9 cellular contexts compared by ENCODE assay signal in the genomic region with DNA sequence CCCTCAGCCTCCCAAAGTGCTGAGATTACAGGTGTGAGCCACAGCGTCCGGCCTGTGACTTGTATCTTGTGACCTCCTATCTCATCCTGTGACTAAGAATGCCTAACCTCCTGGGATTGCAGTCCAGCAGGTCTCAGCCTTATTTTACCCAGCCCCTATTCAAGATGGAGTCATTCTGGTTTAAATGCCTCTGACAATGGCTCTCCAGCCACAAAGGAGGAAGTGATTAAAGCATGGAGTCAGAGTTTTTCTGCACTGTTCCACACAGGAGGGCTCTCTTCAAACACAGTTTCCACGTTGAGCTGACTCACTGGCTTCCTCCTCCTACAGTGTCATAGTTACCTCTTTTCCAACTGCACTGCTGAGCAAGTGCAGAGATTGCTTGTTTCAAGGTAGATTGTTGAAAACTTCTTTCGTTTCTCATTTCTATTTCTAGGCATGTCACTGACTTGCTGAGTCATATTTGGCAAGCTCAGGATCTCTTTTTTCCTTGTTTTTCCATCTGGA. TPM values are rescaled to one million over a fixed set of nuclear protein-coding genes. Genes with fewer than 3 reads are reported as not detected.
A peak's percentile ranks its signal among the peaks of the same experiment; 100 is the strongest.
DNase-seq lines count a peak whose midpoint lies in the region; ATAC-seq lines count a peak whose summit lies in the region.
"Had no signal": no experiment of that assay in that cellular context is flagged by ENCODE, and none has a peak within 500 bp of the region (broad histone marks: within the 10 kb centered on the region; RNA-seq: fewer than 3 reads in every experiment).

No MANE protein-coding gene starts in this region.

- peak overlapping the region in 1 of 2 experiments; percentile 20 for H3K14ac ChIP-seq in mesenchymal stem cell (ENCODE audit: low read length in 2 of 2)

- H3K4me2 ChIP-seq in mesenchymal stem cell (ENCODE audit: low read length, poor library complexity, severe bottlenecking), result no peak overlapping the region

- H4K8ac ChIP-seq in mesenchymal stem cell (ENCODE audit: low read length), result peak overlapping the region; percentile 12

- DNase-seq in Ammon's horn (ENCODE audit: low spot score) (peak; percentile 55), NOMO-1 treated with DMSO at 0.1 percent for 48 hours (lab: John Stamatoyannopoulos, UW; ENCODE audit: unreplicated experiment) (peak; percentile 94), amniotic epithelial cell (ENCODE audit: low read depth) (peak; percentile 79), mesenchymal stem cell (peak; percentile 65), NCI-H1694 (lab: John Stamatoyannopoulos, UW) (no peak), activated gamma-delta T cell (lab: John Stamatoyannopoulos, UW) (no peak), NCI-H524 (lab: John Stamatoyannopoulos, UW) (no peak)
- DNase-seq: heart right ventricle had no signal

- no peak overlapping the region for H3K4me3 ChIP-seq in mesenchymal stem cell (ENCODE audit: insufficient read depth in 1 of 2, low read depth in 1 of 2, low read length in 2 of 2)
- H3K4me3 ChIP-seq: heart right ventricle had no signal

- H3K23ac ChIP-seq in mesenchymal stem cell (ENCODE audit: low read length in 2 of 2), result no peak overlapping the region

- H3K9ac ChIP-seq in mesenchymal stem cell (ENCODE audit: low read length), result peak overlapping the region; percentile 9

- peaks cover 5% of the 10 kb centered on the region for H3K4me1 ChIP-seq in mesenchymal stem cell (ENCODE audit: control insufficient read depth, insufficient read depth, low read depth, low read length)

- H3K4ac ChIP-seq in mesenchymal stem cell (ENCODE audit: low read depth in 1 of 2, low read length in 2 of 2), result peak overlapping the region in 1 of 2 experiments; percentile 26

- ATAC-seq in GM21423 (IDR thresholded peaks at IDR 0.05; ENCODE audit: unreplicated experiment), result peak; percentile 73

- H2AFZ ChIP-seq in mesenchymal stem cell (ENCODE audit: low read depth, low read length), result peak overlapping the region; percentile 39

- WGBS in mesenchymal stem cell, result 46% methylated on average over 3 of the region's 4 CpGs

- peak overlapping the region; percentile 14 for H2BK5ac ChIP-seq in mesenchymal stem cell (ENCODE audit: low read depth, low read length, poor library complexity, severe bottlenecking)

- no peaks in the 10 kb centered on the region for H3K27me3 ChIP-seq in mesenchymal stem cell (ENCODE audit: control insufficient read depth in 1 of 2, insufficient read depth in 1 of 2, low read length in 2 of 2)
- H3K27me3 ChIP-seq: heart right ventricle had no signal

- peak overlapping the region; percentile 60 for H3K27ac ChIP-seq in mesenchymal stem cell (ENCODE audit: low read length, poor library complexity, severe bottlenecking)

- peaks cover 3% of the 10 kb centered on the region for H3K9me3 ChIP-seq in mesenchymal stem cell (ENCODE audit: control insufficient read depth, low read length)
- H3K9me3 ChIP-seq: heart right ventricle had no signal

- no peak overlapping the region for H2BK15ac ChIP-seq in mesenchymal stem cell (ENCODE audit: low read depth, poor library complexity, severe bottlenecking)

- no peak overlapping the region for H2AK5ac ChIP-seq in mesenchymal stem cell (ENCODE audit: low read length, severe bottlenecking)

- H4K91ac ChIP-seq in mesenchymal stem cell (ENCODE audit: low read length), result no peak overlapping the region

- H3K36me3 ChIP-seq in mesenchymal stem cell (ENCODE audit: control insufficient read depth in 1 of 2, insufficient read depth in 2 of 2, low read depth in 1 of 2, low read length in 2 of 2), result no peaks in the 10 kb centered on the region
- H3K36me3 ChIP-seq: heart right ventricle had no signal

- H2BK120ac ChIP-seq in mesenchymal stem cell (ENCODE audit: low read depth, low read length), result no peak overlapping the region

- no peak overlapping the region for H2BK12ac ChIP-seq in mesenchymal stem cell (ENCODE audit: low read length in 2 of 2)

- no peak overlapping the region for H3K18ac ChIP-seq in mesenchymal stem cell (ENCODE audit: low read depth in 1 of 2, low read length in 2 of 2)

- no peaks in the 10 kb centered on the region for H3K79me1 ChIP-seq in mesenchymal stem cell (replicated peaks; ENCODE audit: low read length, poor library complexity, severe bottlenecking)

RNA-seq across cellular contexts. Expression of a gene that starts 29.3 kb away (rescaled TPM):
- polyA plus RNA-seq in mesenchymal stem cell (2013, experiment 1 of 2), result 14.9 TPM
- 14.8 TPM for polyA plus RNA-seq in mesenchymal stem cell (2013, experiment 2 of 2)

Comparison
In these comparisons a context has a peak if more than half of its experiments do, and no peak if none do; other contexts are left out.
1. DNase-seq: peak in Ammon's horn (single experiment), NOMO-1 treated with DMSO at 0.1 percent for 48 hours (single experiment), amniotic epithelial cell (single experiment) and mesenchymal stem cell (single experiment); none in NCI-H1694 (single experiment), activated gamma-delta T cell (single experiment) and NCI-H524 (0 of 2).